15 cellular contexts compared by ENCODE assay signal in genomic region chr9:113934167-113934566, GRCh38.
"Had no signal": no experiment of that assay in that cellular context is flagged by ENCODE, and none has a peak within 500 bp of the region (broad histone marks: within the 10 kb centered on the region; RNA-seq: fewer than 3 reads in every experiment).

No MANE protein-coding gene starts in this region.

- H3K27ac Mint-ChIP-seq: activated T-helper 1 cell treated with anti-CD3 and anti-CD28 coated beads, Interleukin-12 subunit alpha, Interleukin-12 subunit beta, Interleukin-2, Interleukin-4 antibody, amounts not matched to agents 30 ng/mL and 10 ng/mL and 1 ng/mL, durations not matched to agents 14 hours and 24 hours and 36 hours; naive B cell had no signal

- H3K27me3 Mint-ChIP-seq: naive B cell had no signal

- H3K9me3 ChIP-seq: breast epithelium, transverse colon had no signal

- H3K4me1 ChIP-seq: breast epithelium, parathyroid adenoma, transverse colon had no signal

- H3K27me3 ChIP-seq: breast epithelium, transverse colon had no signal

- H3K27ac ChIP-seq: breast epithelium, parathyroid adenoma, skin epidermis, transverse colon had no signal

- H3K36me3 ChIP-seq: breast epithelium, transverse colon had no signal

- H3K9me3 Mint-ChIP-seq: activated T-helper 1 cell treated with anti-CD3 and anti-CD28 coated beads, Interleukin-12 subunit alpha, Interleukin-12 subunit beta, Interleukin-2, Interleukin-4 antibody, amounts not matched to agents 30 ng/mL and 10 ng/mL and 1 ng/mL, durations not matched to agents 14 hours and 24 hours and 36 hours had no signal

- FAIRE-seq: islet of Langerhans, TTC549 had no signal

- H3K36me3 Mint-ChIP-seq: naive B cell had no signal

- H2AFZ ChIP-seq: parathyroid adenoma had no signal

- H3K4me3 ChIP-seq: breast epithelium, skin epidermis, transverse colon had no signal

- H3K4me3 Mint-ChIP-seq: activated T-helper 1 cell treated with anti-CD3 and anti-CD28 coated beads, Interleukin-12 subunit alpha, Interleukin-12 subunit beta, Interleukin-2, Interleukin-4 antibody, amounts not matched to agents 30 ng/mL and 10 ng/mL and 1 ng/mL, durations not matched to agents 14 hours and 24 hours and 36 hours; naive B cell had no signal

- DNase-seq: activated naive CD4-positive, alpha-beta T cell; aorta; mammary epithelial cell; naive B cell; stimulated activated CD4-positive, alpha-beta T cell treated with anti-CD3 and anti-CD28 coated beads, Interleukin-15, amount 100 ng/mL, for 24 hours; stimulated activated CD4-positive, alpha-beta T cell treated with anti-CD3 and anti-CD28 coated beads, Interleukin-4, amount 100 ng/mL, for 1 hour; stimulated activated naive CD4-positive, alpha-beta T cell; substantia nigra; transverse colon had no signal

- H3K9ac ChIP-seq: parathyroid adenoma had no signal
